ENCODE assay signal across 8 cellular contexts in genomic region chr9:385818-386398, GRCh38.
A peak's percentile ranks its signal among the peaks of the same experiment; 100 is the strongest.
DNase-seq lines count a peak whose midpoint lies in the region; ATAC-seq, FAIRE-seq and TF ChIP-seq lines count a peak whose summit lies in the region.

No MANE protein-coding gene starts in this region.

- dilution Hi-C loops in keratinocyte (cut with MboI; ENCODE audit: extremely low pct_ligation_motif_present, low sequenced_read_pairs), result no loop called here

- no peaks in the 10 kb centered on the region for H4K20me1 ChIP-seq in PC-3 (ENCODE audit: low read length)
- H4K20me1 ChIP-seq in keratinocyte (ENCODE audit: control insufficient read depth, extremely low read depth, insufficient read depth, low read length), result no peaks in the 10 kb centered on the region

- no peaks in the 10 kb centered on the region for H3K9me2 ChIP-seq in PC-3 (replicated peaks; ENCODE audit: low read length)

- H3K4me1 ChIP-seq in PC-3 (ENCODE audit: insufficient read depth, low read length) (no peaks in the 10 kb centered on the region), keratinocyte (ENCODE audit: control insufficient read depth, extremely low read depth, insufficient read depth, low read length) (no peaks in the 10 kb centered on the region)

- CTCF ChIA-PET in PC-3 (lab: Charles Lee), result no interaction called here

- H3F3A ChIP-seq in PC-3 (ENCODE audit: low read length, unreplicated experiment), result no peaks in the 10 kb centered on the region

- POLR2A ChIA-PET in PC-3 (lab: Charles Lee; ENCODE audit: unreplicated experiment), result no interaction called here

- H3K79me2 ChIP-seq in PC-3 (ENCODE audit: low read length), result no peaks in the 10 kb centered on the region
- H3K79me2 ChIP-seq in keratinocyte (ENCODE audit: control insufficient read depth, insufficient read depth, low read length), result no peaks in the 10 kb centered on the region

- no peak overlapping the region for H2AFZ ChIP-seq in PC-3 (ENCODE audit: low read length)
- H2AFZ ChIP-seq in keratinocyte (ENCODE audit: control insufficient read depth, low read length), result no peak overlapping the region

- H3K9ac ChIP-seq in PC-3 (ENCODE audit: low read length) (no peak overlapping the region), keratinocyte (ENCODE audit: control insufficient read depth, extremely low read depth, insufficient read depth, low read length) (no peak overlapping the region)

- FAIRE-seq in keratinocyte (lab: Jason Lieb, UNC), result peak; percentile 52

- intact Hi-C loops in PC-3 (cut with micrococcal nuclease), result loop anchor here (1.0 to 5.0 kb wide), 5 partner anchors 101 to 421 kb away; no protein-coding TSS in a partner anchor

- no TSS peak for BruUV-seq in PC-3 (replicated peaks; lab: Mats Ljungman, UMichigan)

- no peak overlapping the region for H3K4me3 ChIP-seq in Jurkat, Clone E6-1 (ENCODE audit: low read length)
- H3K4me3 ChIP-seq in PC-3 (ENCODE audit: low read length), result no peak overlapping the region
- H3K4me3 ChIP-seq in cardiac fibroblast (replicated peaks in 1 of 2; ENCODE audit: low read depth in 2 of 2, low read length in 2 of 2), result no peak overlapping the region
- no peak overlapping the region for H3K4me3 ChIP-seq in keratinocyte (ENCODE audit: control insufficient read depth in 2 of 3, extremely low read depth in 1 of 3, insufficient read depth in 2 of 3, low read depth in 1 of 3, low read length in 3 of 3)

- TF ChIP-seq CTCF in PC-3 (conservative IDR thresholded peaks at IDR 0.05; ENCODE audit: low read depth, low read length) (peak; percentile 86), cardiac fibroblast (IDR thresholded peaks at IDR 0.05; ENCODE audit: low read depth, low read length) (peak; percentile 80), keratinocyte (optimal IDR thresholded peaks at IDR 0.05 in 1 of 3, IDR thresholded peaks at IDR 0.05 in 1 of 3, conservative IDR thresholded peaks at IDR 0.05 in 1 of 3; ENCODE audit: extremely low read depth in 1 of 3, insufficient read depth in 2 of 3, low read length in 3 of 3) (peak; percentile 90 to 97 (median 93))

- H3K36me3 ChIP-seq in PC-3 (ENCODE audit: low read depth, low read length) (no peaks in the 10 kb centered on the region), keratinocyte (ENCODE audit: control insufficient read depth in 2 of 2, extremely low read depth in 1 of 2, insufficient read depth in 2 of 2, low read length in 2 of 2) (no peaks in the 10 kb centered on the region)

- ATAC-seq in PC-3 (peak; percentile 91), GM18870 (IDR thresholded peaks at IDR 0.05; ENCODE audit: unreplicated experiment) (no peak), GM18873 (IDR thresholded peaks at IDR 0.05; ENCODE audit: low FRiP score, unreplicated experiment) (no peak)

- no peaks in the 10 kb centered on the region for H3K27me3 ChIP-seq in PC-3 (ENCODE audit: low read length)
- no peaks in the 10 kb centered on the region for H3K27me3 ChIP-seq in keratinocyte (ENCODE audit: control insufficient read depth, extremely low read depth, insufficient read depth, low read length)

- H3K27ac ChIP-seq in PC-3 (ENCODE audit: low read length) (no peak overlapping the region), keratinocyte (ENCODE audit: control insufficient read depth, insufficient read depth, low read length) (no peak overlapping the region)

- no peaks in the 10 kb centered on the region for H3K9me1 ChIP-seq in keratinocyte (ENCODE audit: control insufficient read depth, extremely low read depth, insufficient read depth, low read length)

- H3K9me3 ChIP-seq in PC-3 (ENCODE audit: low read length) (no peaks in the 10 kb centered on the region), keratinocyte (ENCODE audit: control insufficient read depth, low read depth, low read length) (no peaks in the 10 kb centered on the region)

- H3K4me2 ChIP-seq in PC-3 (ENCODE audit: low read length) (no peak overlapping the region), keratinocyte (ENCODE audit: control insufficient read depth, extremely low read depth, insufficient read depth, low read depth, low read length) (no peak overlapping the region)

- DNase-seq in EL (peak; percentile 46), PC-3 (peak; percentile 83), cardiac fibroblast (ENCODE audit: low read depth in 2 of 2) (peak; percentile 65 to 86), keratinocyte (ENCODE audit: low read depth, low spot score) (peak; percentile 17), superior temporal gyrus (ENCODE audit: extremely low spot score) (peak; percentile 90)
- DNase-seq in Jurkat, Clone E6-1 (ENCODE audit: low read depth, low spot score), result peak; percentile 47

Comparison
In these comparisons a context has a peak if more than half of its experiments do, and no peak if none do; other contexts are left out.
1. DNase-seq: peak in every context shown above with its lines; median percentile 90 in superior temporal gyrus; 83 in PC-3; 76 in cardiac fibroblast; 47 in Jurkat, Clone E6-1; 46 in EL; 17 in keratinocyte.